ENCODE assay signal across 28 cellular contexts in the genomic region with DNA sequence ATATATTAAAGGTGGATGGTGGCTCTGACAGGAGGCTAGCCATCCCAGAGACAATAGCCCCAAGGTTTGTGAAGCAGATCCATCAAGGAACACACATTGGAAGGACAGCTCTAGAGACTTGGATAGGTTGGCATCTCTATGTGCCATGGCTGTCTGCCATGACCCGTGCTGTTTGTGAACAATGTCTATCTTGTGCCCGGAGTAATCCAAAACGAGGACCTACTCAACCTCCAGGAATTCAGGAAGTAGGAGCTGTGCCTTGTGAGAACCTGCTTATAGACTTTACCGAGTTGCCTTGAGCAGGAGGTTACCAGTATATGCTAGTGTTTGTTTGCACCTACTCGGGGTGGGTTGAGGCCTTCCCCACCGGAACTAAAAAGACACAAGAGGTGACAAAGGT. TPM values are rescaled to one million over a fixed set of nuclear protein-coding genes. Genes with fewer than 3 reads are reported as not detected.
DNase-seq lines count a peak whose midpoint lies in the region; ATAC-seq, FAIRE-seq and TF ChIP-seq lines count a peak whose summit lies in the region.
"Had no signal": no experiment of that assay in that cellular context is flagged by ENCODE, and none has a peak within 500 bp of the region (broad histone marks: within the 10 kb centered on the region; RNA-seq: fewer than 3 reads in every experiment).

No MANE protein-coding gene starts in this region.

- no peaks in the 10 kb centered on the region for H3K27me3 ChIP-seq in left ventricle myocardium inferior (ENCODE audit: low read depth)
- no peaks in the 10 kb centered on the region for H3K27me3 ChIP-seq in right atrium auricular region
- peaks cover 13 to 26% of the 10 kb centered on the region in 2 experiments; a peak in 4 of 5 replicates for H3K27me3 ChIP-seq in K562 (ENCODE audit: control insufficient read depth in 2 of 2, insufficient read depth in 2 of 2, low read length in 2 of 2)
- no peaks in the 10 kb centered on the region for H3K27me3 ChIP-seq in keratinocyte (ENCODE audit: control insufficient read depth, extremely low read depth, insufficient read depth, low read length)
- H3K27me3 ChIP-seq: heart right ventricle, suprapubic skin had no signal

- H3K27ac ChIP-seq in left ventricle myocardium inferior (replicated peaks), result no peak overlapping the region
- H3K27ac ChIP-seq in right atrium auricular region, result no peak overlapping the region
- no peak overlapping the region for H3K27ac ChIP-seq in K562 (ENCODE audit: extremely low read depth, low read depth, low read length)
- H3K27ac ChIP-seq in keratinocyte (ENCODE audit: control insufficient read depth, insufficient read depth, low read length), result peak overlapping the region; percentile 60
- H3K27ac ChIP-seq: heart right ventricle, parathyroid adenoma, suprapubic skin, VCaP had no signal

- H3K4me3 ChIP-seq in left ventricle myocardium inferior (no peak overlapping the region), right atrium auricular region (no peak overlapping the region), K562 (no peak overlapping the region), keratinocyte (ENCODE audit: control insufficient read depth in 2 of 3, extremely low read depth in 1 of 3, insufficient read depth in 2 of 3, low read depth in 1 of 3, low read length in 3 of 3) (no peak overlapping the region)
- H3K4me3 ChIP-seq: heart right ventricle, suprapubic skin had no signal

- no TSS peak for BruUV-seq in K562 (replicated peaks; lab: Mats Ljungman, UMichigan)

- intact Hi-C loops in left ventricle myocardium inferior (cut with micrococcal nuclease), result no loop called here
- intact Hi-C loops in K562 (cut with micrococcal nuclease), result no loop called here

- H3K36me3 ChIP-seq in left ventricle myocardium inferior, result no peaks in the 10 kb centered on the region
- no peaks in the 10 kb centered on the region for H3K36me3 ChIP-seq in right atrium auricular region
- no peaks in the 10 kb centered on the region for H3K36me3 ChIP-seq in K562 (ENCODE audit: control insufficient read depth, insufficient read depth, low read length)
- H3K36me3 ChIP-seq in keratinocyte (ENCODE audit: control insufficient read depth in 2 of 2, extremely low read depth in 1 of 2, insufficient read depth in 2 of 2, low read length in 2 of 2), result no peaks in the 10 kb centered on the region
- H3K36me3 ChIP-seq: heart right ventricle, suprapubic skin had no signal

- H4K20me1 ChIP-seq in K562 (replicated peaks; ENCODE audit: control insufficient read depth, insufficient read depth, low read length) (no peaks in the 10 kb centered on the region), keratinocyte (ENCODE audit: control insufficient read depth, extremely low read depth, insufficient read depth, low read length) (no peaks in the 10 kb centered on the region)

- no peak for TF ChIP-seq EP300 in K562 (IDR thresholded peaks at IDR 0.05; ENCODE audit: low read length)

- TF ChIP-seq POLR2A in K562 (conservative IDR thresholded peaks at IDR 0.05), result no peak

- H3K4me2 ChIP-seq in K562 (ENCODE audit: insufficient read depth, low read length), result no peak overlapping the region
- H3K4me2 ChIP-seq in keratinocyte (ENCODE audit: control insufficient read depth, extremely low read depth, insufficient read depth, low read depth, low read length), result peak overlapping the region; percentile 77

- TF ChIP-seq CTCF in left ventricle myocardium inferior (IDR thresholded peaks at IDR 0.05; ENCODE audit: borderline replicate concordance) (no peak), right atrium auricular region (IDR thresholded peaks at IDR 0.05) (no peak), K562 (IDR thresholded peaks at IDR 0.05 in 2 of 3, conservative IDR thresholded peaks at IDR 0.05 in 1 of 3; ENCODE audit: insufficient read depth in 2 of 3, low read depth in 1 of 3, low read length in 3 of 3) (no peak), keratinocyte (optimal IDR thresholded peaks at IDR 0.05 in 1 of 3, IDR thresholded peaks at IDR 0.05 in 1 of 3, conservative IDR thresholded peaks at IDR 0.05 in 1 of 3; ENCODE audit: extremely low read depth in 1 of 3, insufficient read depth in 2 of 3, low read length in 3 of 3) (no peak)

- 3% methylated on average over 6 of the region's 6 CpGs for WGBS in K562 (ENCODE audit: insufficient coverage, low coverage, missing lambda C conversion rate)

- no peaks in the 10 kb centered on the region for H3K9me3 ChIP-seq in left ventricle myocardium inferior (replicated peaks)
- H3K9me3 ChIP-seq in right atrium auricular region, result no peaks in the 10 kb centered on the region
- no peaks in the 10 kb centered on the region for H3K9me3 ChIP-seq in K562 (replicated peaks; ENCODE audit: control insufficient read depth, insufficient read depth, low read depth, low read length)
- H3K9me3 ChIP-seq in keratinocyte (ENCODE audit: control insufficient read depth, low read depth, low read length), result no peaks in the 10 kb centered on the region
- H3K9me3 ChIP-seq: heart right ventricle, suprapubic skin had no signal

- POLR2A ChIA-PET in K562 (lab: Yijun Ruan, JAX), result interaction anchor here (0.8 to 1.1 kb wide), 2 partner anchors 24 to 32 kb away, joined by 3 to 4 read pairs; no protein-coding TSS in a partner anchor

- in situ Hi-C loops in K562 (cut with MboI), result no loop called here

- dilution Hi-C loops in keratinocyte (cut with MboI; ENCODE audit: extremely low pct_ligation_motif_present, low sequenced_read_pairs), result no loop called here

- no peaks in the 10 kb centered on the region for H3K9me1 ChIP-seq in K562 (ENCODE audit: control insufficient read depth, insufficient read depth, low read length)
- no peaks in the 10 kb centered on the region for H3K9me1 ChIP-seq in keratinocyte (ENCODE audit: control insufficient read depth, extremely low read depth, insufficient read depth, low read length)

- H2AFZ ChIP-seq in K562 (ENCODE audit: low read depth, low read length), result 0 out of 2 replicates have a peak overlapping the region, but pooled peaks have one; percentile 19
- peak overlapping the region; percentile 83 for H2AFZ ChIP-seq in keratinocyte (ENCODE audit: control insufficient read depth, low read length)
- H2AFZ ChIP-seq: parathyroid adenoma had no signal

- H3K4me1 ChIP-seq in left ventricle myocardium inferior (peaks cover 26% of the 10 kb centered on the region), right atrium auricular region (peaks cover 0 to 12% of the 10 kb centered on the region in 2 donors), K562 (replicated peaks in 1 of 2; ENCODE audit: control insufficient read depth in 2 of 2, insufficient read depth in 2 of 2, low read length in 2 of 2) (peaks cover 0 to 2% of the 10 kb centered on the region in 2 experiments; a peak in 1 of 5 replicates), keratinocyte (ENCODE audit: control insufficient read depth, extremely low read depth, insufficient read depth, low read length) (peaks cover 59% of the 10 kb centered on the region)

- no peak for FAIRE-seq in K562 (lab: Jason Lieb, UNC)
- peak; percentile 90 for FAIRE-seq in keratinocyte (lab: Jason Lieb, UNC)
- FAIRE-seq: A204.1, endothelial cell of umbilical vein had no signal

- no peak for TF ChIP-seq RAD21 in K562 (CRISPR knock-in tag; conservative IDR thresholded peaks at IDR 0.05 in 1 of 2, IDR thresholded peaks at IDR 0.05 in 1 of 2)

- H3K9ac ChIP-seq in K562 (ENCODE audit: insufficient read depth in 1 of 2, low read depth in 2 of 2, low read length in 2 of 2), result no peak overlapping the region
- peak overlapping the region; percentile 31 for H3K9ac ChIP-seq in keratinocyte (ENCODE audit: control insufficient read depth, extremely low read depth, insufficient read depth, low read length)
- H3K9ac ChIP-seq: parathyroid adenoma had no signal

- CTCF ChIA-PET in K562 (lab: Yijun Ruan, JAX; ENCODE audit: low intra/inter-chr PET ratio), result no interaction called here

- H3K79me2 ChIP-seq in K562 (ENCODE audit: control insufficient read depth, insufficient read depth, low read length) (no peaks in the 10 kb centered on the region), keratinocyte (ENCODE audit: control insufficient read depth, insufficient read depth, low read length) (no peaks in the 10 kb centered on the region)
- H3K79me2 ChIP-seq: parathyroid adenoma had no signal

- peak; percentile 32 for DNase-seq in left ventricle myocardium inferior
- DNase-seq in right atrium auricular region (ENCODE audit: low spot score), result no peak
- DNase-seq in K562 (ENCODE audit: extremely low read depth in 1 of 4, low spot score in 3 of 4), result no peak
- no peak for DNase-seq in keratinocyte (ENCODE audit: low read depth, low spot score)
- no peak for DNase-seq in NCI-H510A treated with DMSO at 0.1 percent for 48 hours (lab: John Stamatoyannopoulos, UW)
- no peak for DNase-seq in T-helper 2 cell
- DNase-seq: activated CD4-positive, alpha-beta T cell treated with anti-CD3 and anti-CD28 coated beads for 48 hours; activated naive CD4-positive, alpha-beta T cell; activated T-cell treated with anti-CD3 and anti-CD28 coated beads, Interleukin-2, amount 50 U/mL, for 24 hours; CD8-positive, alpha-beta memory T cell; DMS53; foreskin fibroblast; GDM1; left colon; mesenchymal stem cell; NCI-H1436 treated with DMSO at 0.1 percent for 48 hours; NCI-H82; stimulated activated naive B cell treated with anti-CD40 and anti-IgM and Interleukin-4, amounts not matched to agents 10 μg/mL and 1 μg/mL and 100 μg/mL, for 72 hours had no signal

- no peak for ATAC-seq in K562
- ATAC-seq in HG03045 (IDR thresholded peaks at IDR 0.05; ENCODE audit: unreplicated experiment), result no peak
- no peak for ATAC-seq in HG02870 (IDR thresholded peaks at IDR 0.05; ENCODE audit: unreplicated experiment)
- ATAC-seq: left colon; sciatic nerve; stimulated activated naive B cell treated with anti-CD40 and anti-IgM and Interleukin-4, amounts not matched to agents 10 μg/mL and 1 μg/mL and 100 μg/mL, for 72 hours had no signal

RNA-seq across cellular contexts. Expression of a gene that starts 43.1 kb away (rescaled TPM):
- total RNA-seq in left ventricle myocardium inferior (10.8 TPM), right atrium auricular region (10 to 100 TPM in 1 of 2 donors, 1 to 10 TPM in 1; 7.6 to 11.6 TPM), K562 (2014; rRNA removed) (19.9 and 21.1 TPM in 2 replicates), K562 (2014; rRNA removed; fragmentation: Illumina TruSeq; extraction: Trizol) (39.6 and 44.7 TPM in 2 replicates), K562 (2015; rRNA removed; fragmentation: Illumina TruSeq; extraction: Trizol) (24.2 and 26.3 TPM in 2 replicates), K562 (2021) (45.9 and 46.9 TPM in 2 replicates)
- total RNA-seq in K562 (2011; cell fraction: chromatin; rRNA removed; ENCODE audit: low replicate concordance), result 152 and 196 TPM in 2 replicates
- total RNA-seq in K562 (2011; cell fraction: nucleolus; rRNA removed), result 115 and 130 TPM in 2 replicates
- 153 and 187 TPM in 2 replicates for total RNA-seq in K562 (2011; cell fraction: nucleoplasm; rRNA removed)
- polyA plus RNA-seq in K562 (2011; rRNA removed) (21.3 and 31.8 TPM in 2 replicates), K562 (2014; fragmentation: Illumina TruSeq; extraction: Trizol) (21.4 and 24.4 TPM in 2 replicates), K562 (2014; fragmentation: Nextera tagmentation; extraction: Ambion mirVana) (10 to 100 TPM in 1 of 2 experiments, 1 to 10 TPM in 1; 9.6 to 10.6 TPM), K562 (2014; rRNA removed) (15.2 and 19.4 TPM in 2 replicates), keratinocyte (15.2 to 38.1 TPM (median 30.3 TPM) in 3 replicates)
- polyA plus RNA-seq in K562 (2011; cell fraction: cytosol; rRNA removed), result 17.0 and 17.3 TPM in 2 replicates
- 23.0 and 23.7 TPM in 2 replicates for polyA plus RNA-seq in K562 (2011; cell fraction: nucleus; rRNA removed)
- polyA plus RNA-seq in K562 (2012), result 8.4 and 19.4 TPM in 2 replicates
- 122 and 160 TPM in 2 replicates for polyA minus RNA-seq in K562 (2011; rRNA and poly(A)+ RNA removed)
- polyA minus RNA-seq in K562 (2011; cell fraction: cytosol; rRNA and poly(A)+ RNA removed), result 19.4 and 27.8 TPM in 2 replicates
- 58.4 and 70.4 TPM in 2 replicates for polyA minus RNA-seq in K562 (2011; cell fraction: nucleus; rRNA and poly(A)+ RNA removed)
- 9.5 TPM for polyA plus RNA-seq in keratinocyte (2011; ENCODE audit: low read depth)
- 5.0 and 10.6 TPM in 2 replicates for polyA plus RNA-seq in keratinocyte (2011; cell fraction: cytosol; rRNA removed)
- polyA plus RNA-seq in keratinocyte (2011; cell fraction: nucleus; rRNA removed), result 26.5 and 37.8 TPM in 2 replicates
- polyA plus RNA-seq in keratinocyte (2012; ENCODE audit: low replicate concordance), result 12.7 and 16.7 TPM in 2 replicates
- polyA minus RNA-seq in keratinocyte, result 56.9 to 163 TPM (median 162 TPM) in 3 replicates
- 17.3 TPM for polyA minus RNA-seq in keratinocyte (2011; cell fraction: cytosol; rRNA and poly(A)+ RNA removed)
- polyA minus RNA-seq in keratinocyte (2011; cell fraction: nucleus; rRNA and poly(A)+ RNA removed), result 93.7 and 113 TPM in 2 replicates

RNA-seq across cellular contexts. Expression of a gene that starts 43.7 kb away (rescaled TPM):
- total RNA-seq in left ventricle myocardium inferior (not detected), right atrium auricular region (not detected), K562 (2014; rRNA removed) (not detected in 2 replicates), K562 (2014; rRNA removed; fragmentation: Illumina TruSeq; extraction: Trizol) (0.07 TPM in 1 of 2 replicates, not detected in the other), K562 (2015; rRNA removed; fragmentation: Illumina TruSeq; extraction: Trizol) (0.18 TPM in 1 of 2 replicates, not detected in the other), K562 (2021) (0.09 and 0.16 TPM in 2 replicates)
- 0.11 and 0.58 TPM in 2 replicates for total RNA-seq in K562 (2011; cell fraction: chromatin; rRNA removed; ENCODE audit: low replicate concordance)
- total RNA-seq in K562 (2011; cell fraction: nucleolus; rRNA removed), result 0.13 and 0.50 TPM in 2 replicates
- 0.37 and 0.61 TPM in 2 replicates for total RNA-seq in K562 (2011; cell fraction: nucleoplasm; rRNA removed)
- polyA plus RNA-seq in K562 (2011; rRNA removed) (0.04 and 0.09 TPM in 2 replicates), K562 (2014; fragmentation: Illumina TruSeq; extraction: Trizol) (0.06 and 0.16 TPM in 2 replicates), K562 (2014; fragmentation: Nextera tagmentation; extraction: Ambion mirVana) (under 1 TPM in 1 of 2 experiments, not detected in 1; 0.24 TPM), K562 (2014; rRNA removed) (0.27 and 0.54 TPM in 2 replicates), keratinocyte (0.08 to 0.27 TPM (median 0.17 TPM) in 3 replicates)
- 0.10 and 0.13 TPM in 2 replicates for polyA plus RNA-seq in K562 (2011; cell fraction: cytosol; rRNA removed)
- 0.58 and 0.82 TPM in 2 replicates for polyA plus RNA-seq in K562 (2011; cell fraction: nucleus; rRNA removed)
- polyA plus RNA-seq in K562 (2012), result 0.28 and 0.46 TPM in 2 replicates
- polyA minus RNA-seq in K562 (2011; rRNA and poly(A)+ RNA removed), result not detected in 2 replicates
- not detected in 2 replicates for polyA minus RNA-seq in K562 (2011; cell fraction: cytosol; rRNA and poly(A)+ RNA removed)
- 0.13 and 2.4 TPM in 2 replicates for polyA minus RNA-seq in K562 (2011; cell fraction: nucleus; rRNA and poly(A)+ RNA removed)
- polyA plus RNA-seq in keratinocyte (2011; ENCODE audit: low read depth), result not detected
- 0.02 and 0.05 TPM in 2 replicates for polyA plus RNA-seq in keratinocyte (2011; cell fraction: cytosol; rRNA removed)
- polyA plus RNA-seq in keratinocyte (2011; cell fraction: nucleus; rRNA removed), result 0.28 and 0.43 TPM in 2 replicates
- 0.14 and 0.17 TPM in 2 replicates for polyA plus RNA-seq in keratinocyte (2012; ENCODE audit: low replicate concordance)
- polyA minus RNA-seq in keratinocyte, result 0.20 TPM in 1 of 3 replicates, not detected in the others
- not detected for polyA minus RNA-seq in keratinocyte (2011; cell fraction: cytosol; rRNA and poly(A)+ RNA removed)
- polyA minus RNA-seq in keratinocyte (2011; cell fraction: nucleus; rRNA and poly(A)+ RNA removed), result 0.42 TPM in 1 of 2 replicates, not detected in the other
- total RNA-seq: H4, sciatic nerve had no signal

RNA-seq across cellular contexts. Expression of a gene that starts 58.1 kb away (rescaled TPM):
- 1,332 TPM for total RNA-seq in left ventricle myocardium inferior
- 100 to 1,000 TPM; 756 to 770 TPM for total RNA-seq in right atrium auricular region
- 78.9 and 152 TPM in 2 replicates for total RNA-seq in K562 (2011; cell fraction: chromatin; rRNA removed; ENCODE audit: low replicate concordance)
- 49.4 and 56.5 TPM in 2 replicates for total RNA-seq in K562 (2011; cell fraction: nucleolus; rRNA removed)
- total RNA-seq in K562 (2011; cell fraction: nucleoplasm; rRNA removed), result 97.7 and 134 TPM in 2 replicates
- total RNA-seq in K562 (2014; rRNA removed), result 67.3 and 71.4 TPM in 2 replicates
- 103 and 109 TPM in 2 replicates for total RNA-seq in K562 (2014; rRNA removed; fragmentation: Illumina TruSeq; extraction: Trizol)
- 86.8 and 93.1 TPM in 2 replicates for total RNA-seq in K562 (2015; rRNA removed; fragmentation: Illumina TruSeq; extraction: Trizol)
- total RNA-seq in K562 (2021), result 100 and 109 TPM in 2 replicates
- 109 and 126 TPM in 2 replicates for polyA plus RNA-seq in K562 (2011; rRNA removed)
- polyA plus RNA-seq in K562 (2011; cell fraction: cytosol; rRNA removed), result 66.1 and 128 TPM in 2 replicates
- 67.1 and 91.6 TPM in 2 replicates for polyA plus RNA-seq in K562 (2011; cell fraction: nucleus; rRNA removed)
- 85.6 and 104 TPM in 2 replicates for polyA plus RNA-seq in K562 (2012)
- 77.3 and 92.0 TPM in 2 replicates for polyA plus RNA-seq in K562 (2014; fragmentation: Illumina TruSeq; extraction: Trizol)
- 100 to 1,000 TPM; 198 to 199 TPM for polyA plus RNA-seq in K562 (2014; fragmentation: Nextera tagmentation; extraction: Ambion mirVana)
- 84.6 and 94.9 TPM in 2 replicates for polyA plus RNA-seq in K562 (2014; rRNA removed)
- 189 and 209 TPM in 2 replicates for polyA minus RNA-seq in K562 (2011; rRNA and poly(A)+ RNA removed)
- 50.2 and 61.6 TPM in 2 replicates for polyA minus RNA-seq in K562 (2011; cell fraction: cytosol; rRNA and poly(A)+ RNA removed)
- polyA minus RNA-seq in K562 (2011; cell fraction: nucleus; rRNA and poly(A)+ RNA removed), result 29.5 and 56.9 TPM in 2 replicates
- polyA plus RNA-seq in keratinocyte, result 109 to 124 TPM (median 110 TPM) in 3 replicates
- polyA plus RNA-seq in keratinocyte (2011; ENCODE audit: low read depth), result 64.9 TPM
- 74.6 and 106 TPM in 2 replicates for polyA plus RNA-seq in keratinocyte (2011; cell fraction: cytosol; rRNA removed)
- polyA plus RNA-seq in keratinocyte (2011; cell fraction: nucleus; rRNA removed), result 115 and 147 TPM in 2 replicates
- polyA plus RNA-seq in keratinocyte (2012; ENCODE audit: low replicate concordance), result 71.1 and 118 TPM in 2 replicates
- polyA minus RNA-seq in keratinocyte, result 53.6 to 190 TPM (median 129 TPM) in 3 replicates
- 54.1 TPM for polyA minus RNA-seq in keratinocyte (2011; cell fraction: cytosol; rRNA and poly(A)+ RNA removed)
- polyA minus RNA-seq in keratinocyte (2011; cell fraction: nucleus; rRNA and poly(A)+ RNA removed), result 48.5 and 79.0 TPM in 2 replicates

RNA-seq across cellular contexts. Expression of a gene that starts 58.4 kb away (rescaled TPM):
- 523 TPM for total RNA-seq in left ventricle myocardium inferior
- total RNA-seq in right atrium auricular region, result 100 to 1,000 TPM; 333 to 364 TPM
- total RNA-seq in K562 (2011; cell fraction: chromatin; rRNA removed; ENCODE audit: low replicate concordance), result 66.4 and 94.3 TPM in 2 replicates
- 54.4 and 55.7 TPM in 2 replicates for total RNA-seq in K562 (2011; cell fraction: nucleolus; rRNA removed)
- total RNA-seq in K562 (2011; cell fraction: nucleoplasm; rRNA removed), result 67.3 and 77.3 TPM in 2 replicates
- total RNA-seq in K562 (2014; rRNA removed), result 187 and 203 TPM in 2 replicates
- total RNA-seq in K562 (2014; rRNA removed; fragmentation: Illumina TruSeq; extraction: Trizol), result 207 and 219 TPM in 2 replicates
- 195 and 202 TPM in 2 replicates for total RNA-seq in K562 (2015; rRNA removed; fragmentation: Illumina TruSeq; extraction: Trizol)
- total RNA-seq in K562 (2021), result 186 and 196 TPM in 2 replicates
- polyA plus RNA-seq in K562 (2011; rRNA removed), result 183 and 214 TPM in 2 replicates
- polyA plus RNA-seq in K562 (2011; cell fraction: cytosol; rRNA removed), result 99.3 and 152 TPM in 2 replicates
- 83.4 and 104 TPM in 2 replicates for polyA plus RNA-seq in K562 (2011; cell fraction: nucleus; rRNA removed)
- 174 and 251 TPM in 2 replicates for polyA plus RNA-seq in K562 (2012)
- polyA plus RNA-seq in K562 (2014; fragmentation: Illumina TruSeq; extraction: Trizol), result 224 and 246 TPM in 2 replicates
- polyA plus RNA-seq in K562 (2014; fragmentation: Nextera tagmentation; extraction: Ambion mirVana), result 100 to 1,000 TPM; 152 to 326 TPM
- polyA plus RNA-seq in K562 (2014; rRNA removed), result 140 and 145 TPM in 2 replicates
- 329 and 345 TPM in 2 replicates for polyA minus RNA-seq in K562 (2011; rRNA and poly(A)+ RNA removed)
- 151 and 156 TPM in 2 replicates for polyA minus RNA-seq in K562 (2011; cell fraction: cytosol; rRNA and poly(A)+ RNA removed)
- 31.8 and 68.9 TPM in 2 replicates for polyA minus RNA-seq in K562 (2011; cell fraction: nucleus; rRNA and poly(A)+ RNA removed)
- polyA plus RNA-seq in keratinocyte, result 150 to 156 TPM (median 151 TPM) in 3 replicates
- polyA plus RNA-seq in keratinocyte (2011; ENCODE audit: low read depth), result 272 TPM
- polyA plus RNA-seq in keratinocyte (2011; cell fraction: cytosol; rRNA removed), result 129 and 140 TPM in 2 replicates
- 166 and 183 TPM in 2 replicates for polyA plus RNA-seq in keratinocyte (2011; cell fraction: nucleus; rRNA removed)
- polyA plus RNA-seq in keratinocyte (2012; ENCODE audit: low replicate concordance), result 142 and 155 TPM in 2 replicates
- polyA minus RNA-seq in keratinocyte, result 144 to 184 TPM (median 175 TPM) in 3 replicates
- 107 TPM for polyA minus RNA-seq in keratinocyte (2011; cell fraction: cytosol; rRNA and poly(A)+ RNA removed)
- 84.4 and 157 TPM in 2 replicates for polyA minus RNA-seq in keratinocyte (2011; cell fraction: nucleus; rRNA and poly(A)+ RNA removed)
